1 cellular context compared by ENCODE assay signal in the genomic region with DNA sequence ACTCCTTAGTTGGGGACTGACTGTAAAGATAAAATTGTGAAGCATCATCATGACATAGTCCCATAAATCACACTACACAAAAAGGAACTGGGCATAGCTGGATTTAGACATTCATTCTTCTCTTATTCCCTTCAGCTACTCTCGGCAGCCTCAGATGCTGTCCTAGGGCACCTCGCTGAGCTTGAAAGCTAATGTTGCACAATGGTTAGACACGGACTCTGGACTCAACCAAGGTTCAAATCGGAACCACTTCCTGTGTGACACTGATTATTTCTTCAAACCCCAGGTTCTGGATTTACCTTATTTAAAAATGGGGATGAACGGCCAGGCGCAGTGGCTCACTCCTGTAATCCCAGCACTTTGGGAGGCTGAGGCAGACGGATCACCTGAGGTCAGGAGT.
TF ChIP-seq lines count a peak whose summit lies in the region.

No MANE protein-coding gene starts in this region.

TF ChIP-seq in HepG2, 621 proteins besides CTCF, POLR2A, EP300 and RAD21 (continued from another document):
- peak; percentile 52; the same call in 1 of the 2 replicates for TF ChIP-seq CEBPB (IDR thresholded peaks at IDR 0.05; ENCODE audit: borderline replicate concordance, low read depth, low read length)
- TF ChIP-seq PPARG (CRISPR knock-in tag; conservative IDR thresholded peaks at IDR 0.05), result no peak
